14 cellular contexts compared by ENCODE assay signal in genomic region chr14:77917802-77918201, GRCh38.
A peak's percentile ranks its signal among the peaks of the same experiment; 100 is the strongest.
DNase-seq lines count a peak whose midpoint lies in the region; TF ChIP-seq lines count a peak whose summit lies in the region.
"Had no signal": no experiment of that assay in that cellular context is flagged by ENCODE, and none has a peak within 500 bp of the region (broad histone marks: within the 10 kb centered on the region; RNA-seq: fewer than 3 reads in every experiment).

No MANE protein-coding gene starts in this region.

- no peaks in the 10 kb centered on the region for H3K36me3 ChIP-seq in CD8-positive, alpha-beta memory T cell (ENCODE audit: insufficient read depth, low read length)
- no peaks in the 10 kb centered on the region; the same call in 1 of the 2 replicates for H3K36me3 ChIP-seq in WERI-Rb-1
- no peaks in the 10 kb centered on the region for H3K36me3 ChIP-seq in A673 (ENCODE audit: insufficient read depth, low read length, poor library complexity, severe bottlenecking)

- intact Hi-C loops in A673 (cut with micrococcal nuclease; ENCODE audit: unreplicated experiment) = no loop called here

- no peaks in the 10 kb centered on the region for H3K27me3 ChIP-seq in CD8-positive, alpha-beta memory T cell (ENCODE audit: insufficient read depth, low read length, poor library complexity, severe bottlenecking)
- no peaks in the 10 kb centered on the region for H3K27me3 ChIP-seq in WERI-Rb-1 (ENCODE audit: insufficient read depth, low read depth, severe bottlenecking)
- H3K27me3 ChIP-seq in A673 (replicated peaks; ENCODE audit: insufficient read depth, low read depth, low read length, poor library complexity) = no peaks in the 10 kb centered on the region

- no peaks in the 10 kb centered on the region for H3K4me1 ChIP-seq in CD8-positive, alpha-beta memory T cell (ENCODE audit: insufficient read depth, low read length)
- H3K4me1 ChIP-seq in A673 (ENCODE audit: insufficient read depth, low read length, poor library complexity, severe bottlenecking) = no peaks in the 10 kb centered on the region

- no TSS peak for BruUV-seq in A673 (replicated peaks; lab: Mats Ljungman, UMichigan)

- no peaks in the 10 kb centered on the region for H3K27me3 Mint-ChIP-seq in CD8-positive, alpha-beta memory T cell
- peaks cover 2% of the 10 kb centered on the region for H3K27me3 Mint-ChIP-seq in nephron progenitor cell (ENCODE audit: low read depth, poor library complexity)
- H3K27me3 Mint-ChIP-seq: CD4-positive, alpha-beta T cell had no signal

- POLR2A ChIA-PET in CD8-positive, alpha-beta memory T cell (lab: Charles Lee) = no interaction called here
- POLR2A ChIA-PET in A673 (lab: Charles Lee; ENCODE audit: low non-redundant PET) = no interaction called here

- no peak for DNase-seq in CD8-positive, alpha-beta memory T cell
- DNase-seq in KBM-7 = peak; percentile 36
- no peak for DNase-seq in WERI-Rb-1
- DNase-seq in nephron progenitor cell = no peak
- DNase-seq in A673 (ENCODE audit: low spot score) = no peak
- no peak for DNase-seq in NCI-H524 treated with DMSO at 0.1 percent for 48 hours (lab: John Stamatoyannopoulos, UW)
- DNase-seq: AML-193; CD4-positive, alpha-beta T cell; DMS153; GDM1; HCEC 1CT had no signal

- H3K4me3 ChIP-seq in CD8-positive, alpha-beta memory T cell (ENCODE audit: low read length) = no peak overlapping the region
- H3K4me3 ChIP-seq in WERI-Rb-1 (ENCODE audit: low read depth, low read length) = no peak overlapping the region
- H3K4me3 ChIP-seq in A673 (ENCODE audit: low read depth, low read length, poor library complexity, severe bottlenecking) = no peak overlapping the region
- H3K4me3 ChIP-seq: GM23338 had no signal

- in situ Hi-C loops in KBM-7 (cut with MboI; ENCODE audit: low pct_unique_long_range_greater_than_20kb, low sequenced_read_pairs) = no loop called here

- H3K4me1 Mint-ChIP-seq in CD8-positive, alpha-beta memory T cell = no peaks in the 10 kb centered on the region
- peaks cover 7% of the 10 kb centered on the region for H3K4me1 Mint-ChIP-seq in nephron progenitor cell

- H3K9me3 Mint-ChIP-seq in CD8-positive, alpha-beta memory T cell = peaks cover 0 to 4% (median 0%) of the 10 kb centered on the region in 5 donors
- H3K9me3 Mint-ChIP-seq in nephron progenitor cell = peaks cover 11% of the 10 kb centered on the region
- H3K9me3 Mint-ChIP-seq: CD4-positive, alpha-beta T cell had no signal

- H3K4me3 Mint-ChIP-seq in CD8-positive, alpha-beta memory T cell = no peak overlapping the region
- H3K4me3 Mint-ChIP-seq in nephron progenitor cell = no peak overlapping the region
- H3K4me3 Mint-ChIP-seq: CD4-positive, alpha-beta T cell; GM23338 had no signal

- CTCF ChIA-PET in CD8-positive, alpha-beta memory T cell (lab: Charles Lee) = no interaction called here
- CTCF ChIA-PET in A673 (lab: Charles Lee) = no interaction called here

- H3K36me3 Mint-ChIP-seq in CD8-positive, alpha-beta memory T cell = peaks cover 4 to 34% (median 7%) of the 10 kb centered on the region in 3 donors
- H3K36me3 Mint-ChIP-seq in nephron progenitor cell (ENCODE audit: low read depth) = peaks cover 8% of the 10 kb centered on the region

- H3K27ac ChIP-seq in CD8-positive, alpha-beta memory T cell (ENCODE audit: low read depth, low read length) = peak overlapping the region; percentile 22
- H3K27ac ChIP-seq in WERI-Rb-1 (peak overlapping the region; percentile 39), A673 (ENCODE audit: low read depth, low read length, poor library complexity, severe bottlenecking) (no peak overlapping the region)
- H3K27ac ChIP-seq: C4-2B, HL-60 had no signal

- TF ChIP-seq CTCF in WERI-Rb-1 (IDR thresholded peaks at IDR 0.05; ENCODE audit: low read depth, low read length) (no peak), nephron progenitor cell (IDR thresholded peaks at IDR 0.05) (no peak), A673 (conservative IDR thresholded peaks at IDR 0.05; ENCODE audit: low read depth, low read length) (no peak)

- H3K9me3 ChIP-seq in CD8-positive, alpha-beta memory T cell (ENCODE audit: low read length) = no peaks in the 10 kb centered on the region
- H3K9me3 ChIP-seq in WERI-Rb-1 (ENCODE audit: severe bottlenecking) = peaks cover 14% of the 10 kb centered on the region
- H3K9me3 ChIP-seq in A673 (ENCODE audit: low read depth, low read length, poor library complexity, severe bottlenecking) = no peaks in the 10 kb centered on the region

- no peak overlapping the region for H3K27ac Mint-ChIP-seq in CD8-positive, alpha-beta memory T cell
- peak overlapping the region; percentile 24 for H3K27ac Mint-ChIP-seq in nephron progenitor cell
- H3K27ac Mint-ChIP-seq: CD4-positive, alpha-beta T cell; GM23338 had no signal
